ENCODE assay signal across 6 cellular contexts in the genomic region with DNA sequence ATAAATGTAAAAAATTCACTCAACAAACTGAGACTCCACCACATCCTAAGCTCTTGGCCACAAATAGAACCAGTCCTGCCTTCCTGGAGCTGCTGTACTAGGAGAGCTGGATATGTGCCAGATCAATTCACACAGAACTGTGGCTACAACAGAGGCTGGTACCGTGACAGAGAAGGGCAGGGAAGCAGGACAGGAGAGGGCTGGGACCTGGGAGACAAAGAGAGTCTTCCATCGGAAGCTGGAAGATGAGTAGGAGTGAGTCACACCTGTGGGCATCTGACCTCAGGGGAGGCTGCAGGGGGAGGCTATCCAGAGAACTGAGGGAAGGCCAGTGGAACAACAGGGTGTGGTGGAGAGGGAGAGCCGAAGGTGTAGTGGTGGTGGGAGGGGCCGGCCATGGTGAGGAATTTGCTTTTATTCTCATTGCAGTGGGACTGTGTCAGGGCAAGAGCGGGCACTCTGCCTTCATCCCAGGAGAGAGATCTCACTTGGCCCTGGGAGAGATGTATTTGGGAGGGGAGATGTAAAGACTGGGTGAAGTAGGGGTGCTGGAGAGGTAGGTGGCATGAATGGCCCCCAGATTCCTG. TPM values are rescaled to one million over a fixed set of nuclear protein-coding genes. Genes with fewer than 3 reads are reported as not detected.
DNase-seq lines count a peak whose midpoint lies in the region; ATAC-seq and TF ChIP-seq lines count a peak whose summit lies in the region.

No MANE protein-coding gene starts in this region.

- no peaks in the 10 kb centered on the region for H3K9me3 ChIP-seq in CD4-positive, alpha-beta T cell (ENCODE audit: control insufficient read depth, low read length)
- H3K9me3 ChIP-seq in NT2/D1 (ENCODE audit: insufficient read depth, low read length) (no peaks in the 10 kb centered on the region), transverse colon (no peaks in the 10 kb centered on the region)

- H3K4me1 ChIP-seq in NT2/D1 (ENCODE audit: insufficient read depth, insufficient read length): peaks cover 36% of the 10 kb centered on the region
- peaks cover 34 to 54% (median 47%) of the 10 kb centered on the region in 4 donors for H3K4me1 ChIP-seq in transverse colon

- peak overlapping the region; percentile 81 for H3K27ac Mint-ChIP-seq in CD4-positive, alpha-beta T cell

- H3K4me3 ChIP-seq in NT2/D1 (ENCODE audit: insufficient read length, low read depth) (peak overlapping the region; percentile 10), fibroblast of villous mesenchyme (ENCODE audit: low read depth, low read length) (no peak overlapping the region), transverse colon (no peak overlapping the region)

- peaks cover 4% of the 10 kb centered on the region for H3K36me3 Mint-ChIP-seq in CD4-positive, alpha-beta T cell (ENCODE audit: low read depth)

- 34 to 36% methylated on average over 4 to 5 of the region's 5 CpGs for WGBS in transverse colon (ENCODE audit: low coverage in 1 of 2), 2 donors

- H3K4me1 Mint-ChIP-seq in CD4-positive, alpha-beta T cell (ENCODE audit: low read depth): peaks cover 57% of the 10 kb centered on the region

- no peaks in the 10 kb centered on the region for H3K27me3 Mint-ChIP-seq in CD4-positive, alpha-beta T cell

- POLR2A ChIA-PET in CD4-positive, alpha-beta T cell (lab: Charles Lee): interaction anchor here (0.9 to 3.8 kb wide), 5 partner anchors 10 to 62 kb away, joined by 5 to 15 read pairs (median 14); a partner anchor contains a TSS

- H3K9me3 Mint-ChIP-seq in CD4-positive, alpha-beta T cell: no peaks in the 10 kb centered on the region

- in situ Hi-C loops in transverse colon (cut with MboI; ENCODE audit: low pct_ligation_motif_present in 1 of 4, low pct_unique_long_range_greater_than_20kb in 1 of 4, low sequenced_read_pairs in 3 of 4): no loop called here

- no peak overlapping the region for H3K27ac ChIP-seq in CD4-positive, alpha-beta T cell (ENCODE audit: low read depth, low read length)
- peak overlapping the region; percentile 85 to 92 (median 89) for H3K27ac ChIP-seq in transverse colon

- CTCF ChIA-PET in CD4-positive, alpha-beta T cell (lab: Charles Lee): interaction anchor here (1.5 to 2.3 kb wide), 2 partner anchors 10 to 19 kb away, joined by 3 to 9 read pairs; a partner anchor contains a TSS

- peak overlapping the region; percentile 68 for H3K9ac ChIP-seq in NT2/D1 (ENCODE audit: insufficient read length, low read depth)

- TF ChIP-seq POLR2A in transverse colon (IDR thresholded peaks at IDR 0.05): no peak

- H3K36me3 ChIP-seq in NT2/D1 (ENCODE audit: insufficient read depth, insufficient read length, low read length): no peaks in the 10 kb centered on the region
- H3K36me3 ChIP-seq in transverse colon: no peaks in the 10 kb centered on the region

- TF ChIP-seq CTCF in CD4-positive, alpha-beta T cell (IDR thresholded peaks at IDR 0.05): no peak
- TF ChIP-seq CTCF in fibroblast of villous mesenchyme (IDR thresholded peaks at IDR 0.05; ENCODE audit: insufficient read depth, low read depth, low read length) (no peak), transverse colon (IDR thresholded peaks at IDR 0.05) (no peak)

- no peak for DNase-seq in CD4-positive, alpha-beta T cell
- no peak for DNase-seq in NT2/D1 (ENCODE audit: low read depth, low spot score)
- peak; percentile 23 for DNase-seq in fibroblast of villous mesenchyme (ENCODE audit: low read depth)
- peak; percentile 64 for DNase-seq in transverse colon
- no peak for DNase-seq in NOMO-1 treated with DMSO at 0.1 percent for 48 hours (lab: John Stamatoyannopoulos, UW; ENCODE audit: unreplicated experiment)
- no peak for DNase-seq in stimulated activated CD4-positive, alpha-beta T cell treated with anti-CD3 and anti-CD28 coated beads, Interleukin-2, amount 100 ng/mL, for 48 hours

- no peaks in the 10 kb centered on the region for H3K27me3 ChIP-seq in CD4-positive, alpha-beta T cell (ENCODE audit: control insufficient read depth, insufficient read depth, low read length)
- H3K27me3 ChIP-seq in NT2/D1 (ENCODE audit: insufficient read depth, insufficient read length): no peaks in the 10 kb centered on the region
- H3K27me3 ChIP-seq in transverse colon: no peaks in the 10 kb centered on the region

- no peak for TF ChIP-seq EP300 in transverse colon (IDR thresholded peaks at IDR 0.05; ENCODE audit: low read depth)

- intact Hi-C loops in CD4-positive, alpha-beta T cell (cut with DNase I, micrococcal nuclease): no loop called here
- intact Hi-C loops in transverse colon (cut with DNase I; ENCODE audit: low total_unique reads): no loop called here

- H3K4me3 Mint-ChIP-seq in CD4-positive, alpha-beta T cell: peak overlapping the region; percentile 79

- ATAC-seq in CD4-positive, alpha-beta T cell (ENCODE audit: poor library complexity): no peak

RNA-seq across cellular contexts. Expression of a gene that starts 1.9 kb away (rescaled TPM):
- total RNA-seq in CD4-positive, alpha-beta T cell: 100 to 1,000 TPM; 236 to 238 TPM
- total RNA-seq in fibroblast of villous mesenchyme (23.7 and 24.2 TPM in 2 replicates), transverse colon (100 to 1,000 TPM in 2 of 4 donors, 10 to 100 TPM in 2; 48.7 to 467 (median 140) TPM)

RNA-seq across cellular contexts. Expression of a gene that starts 10.2 kb away (rescaled TPM):
- total RNA-seq in CD4-positive, alpha-beta T cell: 10 to 100 TPM; 38.7 to 39.9 TPM
- 31.1 and 49.6 TPM in 2 replicates for total RNA-seq in fibroblast of villous mesenchyme
- 10 to 100 TPM in 3 of 4 donors, 1 to 10 TPM in 1; 6.4 to 38.4 (median 27.9) TPM for total RNA-seq in transverse colon

RNA-seq across cellular contexts. Expression of a gene that starts 12.3 kb away (rescaled TPM):
- 10 to 100 TPM; 23.3 to 27.3 TPM for total RNA-seq in CD4-positive, alpha-beta T cell
- total RNA-seq in fibroblast of villous mesenchyme (19.0 and 27.4 TPM in 2 replicates), transverse colon (100 to 1,000 TPM in 1 of 4 donors, 10 to 100 TPM in 3; 25.2 to 254 (median 51.6) TPM)

RNA-seq across cellular contexts. Expression of a gene that starts 15.8 kb away (rescaled TPM):
- total RNA-seq in CD4-positive, alpha-beta T cell: 10 to 100 TPM; 82.6 to 88.5 TPM
- total RNA-seq in fibroblast of villous mesenchyme (33.7 and 47.7 TPM in 2 replicates), transverse colon (100 to 1,000 TPM in 2 of 4 donors, 10 to 100 TPM in 2; 90.2 to 215 (median 106) TPM)

RNA-seq across cellular contexts. Expression of a gene that starts 35.2 kb away (rescaled TPM):
- 10 to 100 TPM; 57.4 to 60.7 TPM for total RNA-seq in CD4-positive, alpha-beta T cell
- total RNA-seq in fibroblast of villous mesenchyme (125 and 135 TPM in 2 replicates), transverse colon (10 to 100 TPM; 41.0 to 78.4 (median 69.2) TPM)

Comparison
In these comparisons a context has a peak if more than half of its experiments do, and no peak if none do; other contexts are left out.
1. DNase-seq: peak in fibroblast of villous mesenchyme (single experiment) and transverse colon (single experiment); none in CD4-positive, alpha-beta T cell (0 of 10), NT2/D1 (single experiment), NOMO-1 treated with DMSO at 0.1 percent for 48 hours (single experiment) and stimulated activated CD4-positive, alpha-beta T cell treated with anti-CD3 and anti-CD28 coated beads, Interleukin-2, amount 100 ng/mL, for 48 hours (0 of 2).